Comparison of ENCODE assay signal across 8 cellular contexts in genomic region chr7:107563072-107563760, GRCh38. TPM values are rescaled to one million over a fixed set of nuclear protein-coding genes. Genes with fewer than 3 reads are reported as not detected.
DNase-seq lines count a peak whose midpoint lies in the region; ATAC-seq and TF ChIP-seq lines count a peak whose summit lies in the region.

No MANE protein-coding gene starts in this region.

- 9% methylated on average over 17 of the region's 21 CpGs for WGBS in esophagus muscularis mucosa

- peaks cover 5% of the 10 kb centered on the region for H3K36me3 Mint-ChIP-seq in nephron (ENCODE audit: low read depth)

- peak overlapping the region; percentile 81 to 89 (median 89) for H3K27ac Mint-ChIP-seq in nephron

- intact Hi-C loops in esophagus muscularis mucosa (cut with DNase I), result loop anchor here (10.0 kb wide), 2 partner anchors 162 to 312 kb away; no protein-coding TSS in a partner anchor

- H3K36me3 ChIP-seq in esophagus muscularis mucosa, result no peaks in the 10 kb centered on the region

- no peaks in the 10 kb centered on the region for H3K27me3 Mint-ChIP-seq in nephron (ENCODE audit: low read depth)

- H3K4me1 ChIP-seq in esophagus muscularis mucosa, result peaks cover 30 to 53% (median 44%) of the 10 kb centered on the region in 4 donors

- DNase-seq in DMS53 treated with DMSO at 0.1 percent for 48 hours (lab: John Stamatoyannopoulos, UW; ENCODE audit: unreplicated experiment) (peak; percentile 62), esophagus muscularis mucosa (ENCODE audit: extremely low spot score) (peak; percentile 92), KG1 (lab: John Stamatoyannopoulos, UW) (no peak), EL (no peak)

- H3K9me3 Mint-ChIP-seq in nephron, result no peaks in the 10 kb centered on the region

- H3K27ac ChIP-seq in esophagus muscularis mucosa (replicated peaks in 1 of 4), result peak overlapping the region; percentile 92 to 96 (median 94)

- no peak for TF ChIP-seq POLR2A in esophagus muscularis mucosa (IDR thresholded peaks at IDR 0.05; ENCODE audit: low read depth)

- TF ChIP-seq CTCF in esophagus muscularis mucosa (IDR thresholded peaks at IDR 0.05) (no peak), nephron (IDR thresholded peaks at IDR 0.05; ENCODE audit: unreplicated experiment in 3 of 3) (no peak)

- no peaks in the 10 kb centered on the region for H3K27me3 ChIP-seq in esophagus muscularis mucosa

- H3K4me3 Mint-ChIP-seq in nephron, result peak overlapping the region; percentile 82 to 94 (median 90)

- peaks cover 56% of the 10 kb centered on the region for H3K4me1 Mint-ChIP-seq in nephron

- H3K9me3 ChIP-seq in esophagus muscularis mucosa, result no peaks in the 10 kb centered on the region

- ATAC-seq in GM21367 (IDR thresholded peaks at IDR 0.05; ENCODE audit: unreplicated experiment) (peak; percentile 40), HG03521 (IDR thresholded peaks at IDR 0.05; ENCODE audit: unreplicated experiment) (peak; percentile 40), SK-N-SH treated with all-trans-retinoic acid at 6 μM for 48 hours (peak; percentile 85)

- H3K4me3 ChIP-seq in esophagus muscularis mucosa, result peak overlapping the region; percentile 90 to 97 (median 94)

- TF ChIP-seq EP300 in esophagus muscularis mucosa (IDR thresholded peaks at IDR 0.05), result no peak

TF ChIP-seq in SK-N-SH treated with all-trans-retinoic acid at 6 μM for 48 hours, 23 proteins besides CTCF, POLR2A, EP300 and RAD21:
- no peak for TF ChIP-seq CSDC2 (CRISPR knock-in tag; IDR thresholded peaks at IDR 0.05)
- TF ChIP-seq, protein P1, sequence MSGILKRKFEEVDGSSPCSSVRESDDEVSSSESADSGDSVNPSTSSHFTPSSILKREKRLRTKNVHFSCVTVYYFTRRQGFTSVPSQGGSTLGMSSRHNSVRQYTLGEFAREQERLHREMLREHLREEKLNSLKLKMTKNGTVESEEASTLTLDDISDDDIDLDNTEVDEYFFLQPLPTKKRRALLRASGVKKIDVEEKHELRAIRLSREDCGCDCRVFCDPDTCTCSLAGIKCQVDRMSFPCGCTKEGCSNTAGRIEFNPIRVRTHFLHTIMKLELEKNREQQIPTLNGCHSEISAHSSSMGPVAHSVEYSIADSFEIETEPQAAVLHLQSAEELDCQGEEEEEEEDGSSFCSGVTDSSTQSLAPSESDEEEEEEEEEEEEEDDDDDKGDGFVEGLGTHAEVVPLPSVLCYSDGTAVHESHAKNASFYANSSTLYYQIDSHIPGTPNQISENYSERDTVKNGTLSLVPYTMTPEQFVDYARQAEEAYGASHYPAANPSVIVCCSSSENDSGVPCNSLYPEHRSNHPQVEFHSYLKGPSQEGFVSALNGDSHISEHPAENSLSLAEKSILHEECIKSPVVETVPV (CRISPR knock-in tag; IDR thresholded peaks at IDR 0.05), result no peak
- no peak for TF ChIP-seq ZNF8 (CRISPR knock-in tag; IDR thresholded peaks at IDR 0.05)
TF ChIP-seq in SK-N-SH treated with all-trans-retinoic acid at 6 μM for 48 hours: peak in this region for 0.

RNA-seq across cellular contexts. Expression of gene COG5, which starts 0.5 kb away (rescaled TPM):
- total RNA-seq in esophagus muscularis mucosa, result 10 to 100 TPM; 20.3 to 33.4 (median 24.9) TPM

RNA-seq across cellular contexts. Expression of gene DUS4L, which starts 0.6 kb away (rescaled TPM):
- 1 to 10 TPM; 3.6 to 7.5 (median 6.6) TPM for total RNA-seq in esophagus muscularis mucosa

RNA-seq across cellular contexts. Expression of gene BCAP29, which starts 16.8 kb away (rescaled TPM):
- 100 to 1,000 TPM in 2 of 4 donors, 10 to 100 TPM in 2; 89.8 to 116 (median 107) TPM for total RNA-seq in esophagus muscularis mucosa

Comparison
In these comparisons a context has a peak if more than half of its experiments do, and no peak if none do; other contexts are left out.
1. DNase-seq: peak in DMS53 treated with DMSO at 0.1 percent for 48 hours (single experiment) and esophagus muscularis mucosa (single experiment); none in KG1 (single experiment) and EL (single experiment).
2. Peak in every context shown above with its lines, with median percentiles within 50 percentile points of each other: ATAC-seq.